26 cellular contexts compared by ENCODE assay signal in genomic region chr3:183917776-183918175, GRCh38.
"Had no signal": no experiment of that assay in that cellular context is flagged by ENCODE, and none has a peak within 500 bp of the region (broad histone marks: within the 10 kb centered on the region; RNA-seq: fewer than 3 reads in every experiment).

No MANE protein-coding gene starts in this region.

- H3K27me3 ChIP-seq: ascending aorta, body of pancreas, Peyer's patch had no signal

- H3K27ac ChIP-seq: ascending aorta, body of pancreas, Peyer's patch, RWPE1 had no signal

- H3K4me1 ChIP-seq: ascending aorta, Peyer's patch had no signal

- H3K9me3 ChIP-seq: ascending aorta, body of pancreas, Peyer's patch had no signal

- H3K4me3 ChIP-seq: ascending aorta, body of pancreas, Peyer's patch had no signal

- DNase-seq: activated B cell treated with CpG ODN at 0.5 μM for 24 hours; activated CD4-positive, alpha-beta T cell treated with anti-CD3 and anti-CD28 coated beads for 1 hour; activated CD4-positive, alpha-beta T cell treated with anti-CD3 and anti-CD28 coated beads, Interleukin-2, amount 10 ng/mL, durations not matched to agents 24 days and 14 days; activated CD4-positive, alpha-beta T cell treated with anti-CD3 and anti-CD28 coated beads, Interleukin-2, amount 50 U/mL, for 48 hours; activated CD8-positive, alpha-beta memory T cell treated with anti-CD3 and anti-CD28 coated beads, Interleukin-2, amount 10 ng/mL, durations not matched to agents 7 days and 5 days; activated effector memory CD4-positive, alpha-beta T cell treated with Interleukin-2 at 50 U/mL for 16 hours; activated naive CD4-positive, alpha-beta T cell treated with Interleukin-2 at 50 U/mL for 16 hours; activated naive CD8-positive, alpha-beta T cell treated with anti-CD3 and anti-CD28 coated beads, Interleukin-2, amount 50 U/mL, for 24 hours; activated T-cell treated with anti-CD3 and anti-CD28 coated beads, Interleukin-2, amount 50 U/mL, for 24 hours; amniotic stem cell; body of pancreas; IMR-90; KG1; NCI-H1048; NCI-H1930; NCI-H446; NCI-H526; NCI-H774; NK-92 treated with Interleukin-12 subunit alpha and Interleukin-12 subunit beta, amount 100 ng/mL, for 24 hours; OCI-M1; Peyer's patch; SHP77 treated with DMSO at 0.1 percent for 48 hours; T-helper 9 cell had no signal

- ATAC-seq: activated CD8-positive, alpha-beta memory T cell treated with anti-CD3 and anti-CD28 coated beads, Interleukin-2, amount 10 ng/mL, durations not matched to agents 7 days and 5 days; activated naive CD4-positive, alpha-beta T cell treated with anti-CD3 and anti-CD28 coated beads, Interleukin-2, amount 50 U/mL, for 72 hours; activated naive CD8-positive, alpha-beta T cell treated with anti-CD3 and anti-CD28 coated beads, Interleukin-2, amount 50 U/mL, for 24 hours; body of pancreas had no signal
